In the genomic region with DNA sequence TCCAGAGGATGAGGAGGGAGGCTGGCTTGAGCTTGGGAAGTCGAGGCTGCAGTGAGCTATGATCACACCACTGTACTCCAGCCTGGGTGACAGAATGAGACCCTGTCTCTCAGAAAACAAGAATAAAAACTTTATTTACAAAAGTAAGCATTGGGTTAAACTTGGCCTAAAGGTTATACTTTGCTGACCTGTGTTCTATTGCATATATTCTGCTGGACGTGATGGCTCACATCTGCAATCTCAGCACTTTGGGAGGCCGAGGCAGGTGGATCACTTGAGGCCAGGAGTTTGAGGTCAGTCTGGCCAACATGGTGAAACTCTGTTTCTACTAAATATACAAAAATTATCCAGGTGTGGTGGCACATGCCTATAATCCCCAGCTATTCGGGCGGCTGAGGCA, we compare ENCODE assay signal across 17 cellular contexts. TPM values are rescaled to one million over a fixed set of nuclear protein-coding genes. Genes with fewer than 3 reads are reported as not detected.
DNase-seq lines count a peak whose midpoint lies in the region; ATAC-seq, FAIRE-seq and TF ChIP-seq lines count a peak whose summit lies in the region.
"Had no signal": no experiment of that assay in that cellular context is flagged by ENCODE, and none has a peak within 500 bp of the region (broad histone marks: within the 10 kb centered on the region; RNA-seq: fewer than 3 reads in every experiment).

No MANE protein-coding gene starts in this region.

- no peak for FAIRE-seq in HepG2 (lab: Jason Lieb, UNC)
- no peak for FAIRE-seq in D721Med (lab: Jason Lieb, UNC)

- no TSS peak for BruUV-seq in HepG2 (replicated peaks; lab: Mats Ljungman, UMichigan)

- in situ Hi-C loops in HepG2 (cut with HindIII; ENCODE audit: extremely low pct_ligation_motif_present, low pct_unique_long_range_greater_than_20kb) = loop anchor here (5.0 to 10.0 kb wide), 2 partner anchors 195 to 237 kb away; no protein-coding TSS in a partner anchor

- TF ChIP-seq CTCF in HepG2 (CRISPR knock-in tag; IDR thresholded peaks at IDR 0.05) (no peak), right lobe of liver (IDR thresholded peaks at IDR 0.05) (no peak), D721Med (IDR thresholded peaks at IDR 0.05; ENCODE audit: insufficient read depth, missing control alignments) (no peak), esophagus muscularis mucosa (IDR thresholded peaks at IDR 0.05) (no peak)

- no peak overlapping the region for H3K4me2 ChIP-seq in HepG2 (ENCODE audit: low read depth, low read length)
- H3K4me2 ChIP-seq: GM23338 had no signal

- H3K79me2 ChIP-seq in HepG2 (ENCODE audit: insufficient read depth, low read length) = no peaks in the 10 kb centered on the region

- H4K20me1 ChIP-seq in HepG2 (ENCODE audit: insufficient read depth, low read length) = no peaks in the 10 kb centered on the region

- H3K27ac ChIP-seq in HepG2 (ENCODE audit: extremely low read length, insufficient read depth, low read length) = no peak overlapping the region
- H3K27ac ChIP-seq in right lobe of liver = no peak overlapping the region
- H3K27ac ChIP-seq in esophagus muscularis mucosa (replicated peaks in 1 of 4) = no peak overlapping the region

- H3K4me3 Mint-ChIP-seq in T-cell = no peak overlapping the region
- H3K4me3 Mint-ChIP-seq in naive thymus-derived CD8-positive, alpha-beta T cell = peak overlapping the region in 1 of 10 donors; percentile 29
- H3K4me3 Mint-ChIP-seq: CD14-positive monocyte, GM23338 had no signal

- H3K9me3 ChIP-seq in HepG2 (ENCODE audit: low read length) = no peaks in the 10 kb centered on the region
- H3K9me3 ChIP-seq in right lobe of liver = no peaks in the 10 kb centered on the region
- no peaks in the 10 kb centered on the region for H3K9me3 ChIP-seq in esophagus muscularis mucosa
- H3K9me3 ChIP-seq: Caco-2 had no signal

- H3K27me3 ChIP-seq in HepG2 (ENCODE audit: control insufficient read depth in 1 of 2, insufficient read depth in 2 of 2, low read length in 2 of 2) (peaks cover 0 to 4% of the 10 kb centered on the region in 2 experiments; a peak in 2 of 5 replicates), right lobe of liver (no peaks in the 10 kb centered on the region), esophagus muscularis mucosa (peaks cover 0 to 4% (median 0%) of the 10 kb centered on the region in 4 donors)

- WGBS in HepG2 (ENCODE audit: low lambda C conversion rate) = 52% methylated on average over 5 of the region's 5 CpGs
- 63% methylated on average over 4 of the region's 5 CpGs for WGBS in right lobe of liver (ENCODE audit: insufficient coverage, low coverage, low lambda C conversion rate, missing lambda C conversion rate)
- 91% methylated on average over 5 of the region's 5 CpGs for WGBS in esophagus muscularis mucosa

- TF ChIP-seq EP300 in HepG2 (IDR thresholded peaks at IDR 0.05; ENCODE audit: low read depth in 2 of 2, low read length in 2 of 2) (no peak), HepG2 (CRISPR knock-in tag; IDR thresholded peaks at IDR 0.05; ENCODE audit: borderline replicate concordance) (no peak), esophagus muscularis mucosa (IDR thresholded peaks at IDR 0.05) (no peak)

- ATAC-seq in HepG2 (no peak), right lobe of liver (no peak), T-cell (replicated peaks in 1 of 4) (no peak)
- no peak for ATAC-seq in naive thymus-derived CD8-positive, alpha-beta T cell
- ATAC-seq: SK-N-SH treated with all-trans-retinoic acid at 6 μM for 48 hours had no signal

- no peak for TF ChIP-seq POLR2A in HepG2 (IDR thresholded peaks at IDR 0.05; ENCODE audit: insufficient read depth in 1 of 2, low read depth in 2 of 2, low read length in 2 of 2)
- no peak for TF ChIP-seq POLR2A in right lobe of liver (IDR thresholded peaks at IDR 0.05)
- TF ChIP-seq POLR2A in esophagus muscularis mucosa (IDR thresholded peaks at IDR 0.05; ENCODE audit: low read depth) = no peak

- H3K9ac ChIP-seq in HepG2 (ENCODE audit: insufficient read depth, low read depth, low read length) = no peak overlapping the region

- no peak for TF ChIP-seq RAD21 in HepG2 (CRISPR knock-in tag; IDR thresholded peaks at IDR 0.05)

- intact Hi-C loops in HepG2 (cut with micrococcal nuclease; ENCODE audit: unreplicated experiment) (loop anchor here (5.0 kb wide), 1 partner anchor 145 kb away; no protein-coding TSS in a partner anchor), right lobe of liver (cut with DNase I) (loop anchor here (5.0 to 10.0 kb wide), 2 partner anchors 237 to 240 kb away; no protein-coding TSS in a partner anchor), esophagus muscularis mucosa (cut with DNase I) (no loop called here)

- no peaks in the 10 kb centered on the region for H3K36me3 ChIP-seq in HepG2 (replicated peaks in 1 of 2; ENCODE audit: control insufficient read depth in 1 of 2, insufficient read depth in 2 of 2, low read length in 2 of 2)
- H3K36me3 ChIP-seq in right lobe of liver = no peaks in the 10 kb centered on the region
- H3K36me3 ChIP-seq in esophagus muscularis mucosa = no peaks in the 10 kb centered on the region

- H3K27ac Mint-ChIP-seq in T-cell = peak overlapping the region; percentile 11 to 59
- peak overlapping the region in 8 of 10 donors; percentile 14 to 97 (median 66) for H3K27ac Mint-ChIP-seq in naive thymus-derived CD8-positive, alpha-beta T cell
- H3K27ac Mint-ChIP-seq: GM23338 had no signal

- DNase-seq in HepG2 (ENCODE audit: low spot score) (no peak), right lobe of liver (no peak), T-cell (no peak), D721Med (ENCODE audit: insufficient read length, low spot score) (no peak), esophagus muscularis mucosa (ENCODE audit: extremely low spot score) (no peak), SKM-1 (lab: John Stamatoyannopoulos, UW; ENCODE audit: unreplicated experiment) (no peak), islet precursor cell (no peak)
- no peak for DNase-seq in naive thymus-derived CD8-positive, alpha-beta T cell
- DNase-seq: NCI-H1092, NCI-H146, NCI-H2081 treated with DMSO at 0.1 percent for 48 hours, NCI-H510A treated with DMSO at 0.1 percent for 48 hours, SHP77 treated with DMSO at 0.1 percent for 48 hours had no signal

- H3K36me3 Mint-ChIP-seq in T-cell = peaks cover 2% of the 10 kb centered on the region
- no peaks in the 10 kb centered on the region for H3K36me3 Mint-ChIP-seq in naive thymus-derived CD8-positive, alpha-beta T cell
- H3K36me3 Mint-ChIP-seq: CD14-positive monocyte had no signal

- H2AFZ ChIP-seq in HepG2 (ENCODE audit: low read length) = no peak overlapping the region
- H2AFZ ChIP-seq: GM23338 had no signal

- H3K4me3 ChIP-seq in HepG2 (replicated peaks in 1 of 3; ENCODE audit: insufficient read depth in 1 of 3, low read depth in 2 of 3, low read length in 3 of 3) (no peak overlapping the region), right lobe of liver (no peak overlapping the region), esophagus muscularis mucosa (no peak overlapping the region)
- H3K4me3 ChIP-seq: GM23338 had no signal

- H3K4me1 ChIP-seq in HepG2 (ENCODE audit: insufficient read depth, low read length) (peaks cover 42% of the 10 kb centered on the region), right lobe of liver (peaks cover 0 to 3% (median under 1%) of the 10 kb centered on the region in 4 donors), esophagus muscularis mucosa (peaks cover 0 to 7% (median 1%) of the 10 kb centered on the region in 4 donors)
- H3K4me1 ChIP-seq: Caco-2 had no signal

- H3K27me3 Mint-ChIP-seq in T-cell = no peaks in the 10 kb centered on the region
- H3K27me3 Mint-ChIP-seq in naive thymus-derived CD8-positive, alpha-beta T cell = no peaks in the 10 kb centered on the region

- H3K9me3 Mint-ChIP-seq in T-cell = no peaks in the 10 kb centered on the region
- H3K9me3 Mint-ChIP-seq in naive thymus-derived CD8-positive, alpha-beta T cell = no peaks in the 10 kb centered on the region
- H3K9me3 Mint-ChIP-seq: GM23338 had no signal

- POLR2A ChIA-PET in HepG2 (lab: Yijun Ruan, JAX) (no interaction called here), T-cell (lab: Charles Lee) (interaction anchor here (0.5 to 0.6 kb wide), 2 partner anchors 185 to 243 kb away, joined by 3 to 8 read pairs; no protein-coding TSS in a partner anchor)
- POLR2A ChIA-PET in naive thymus-derived CD8-positive, alpha-beta T cell (lab: Charles Lee) = interaction anchor here (1.1 to 4.7 kb wide), 5 partner anchors 7 to 15 kb away, joined by 3 to 48 read pairs (median 10); partner anchors contain the start of gene ARHGEF18

- CTCF ChIA-PET in HepG2 (lab: Yijun Ruan, JAX; ENCODE audit: low intra/inter-chr PET ratio, low total read pairs) (interaction anchor here (1.5 to 4.1 kb wide), 3 partner anchors 193 to 240 kb away, joined by 4 to 32 read pairs (median 19); no protein-coding TSS in a partner anchor), T-cell (lab: Charles Lee) (interaction anchor here in 1 of 2 donors (2.0 kb wide), 1 partner anchor 13 kb away, joined by 13 read pairs; no protein-coding TSS in a partner anchor)

- peaks cover 49 to 70% (median 70%) of the 10 kb centered on the region in 3 donors for H3K4me1 Mint-ChIP-seq in T-cell
- H3K4me1 Mint-ChIP-seq in naive thymus-derived CD8-positive, alpha-beta T cell = peaks cover 36 to 86% (median 65%) of the 10 kb centered on the region in 4 donors

RNA-seq across cellular contexts. Expression of gene ARHGEF18, which starts 6.6 kb away (rescaled TPM):
- 14.5 and 17.5 TPM in 2 replicates for total RNA-seq in HepG2 (2016; rRNA removed; fragmentation: Illumina TruSeq; extraction: Trizol)
- total RNA-seq in HepG2 (2016; cell fraction: cytosol; rRNA removed; fragmentation: Illumina TruSeq; extraction: Trizol; ENCODE audit: low read depth) = 1.7 and 1.8 TPM in 2 replicates
- 13.1 and 19.3 TPM in 2 replicates for total RNA-seq in HepG2 (2016; cell fraction: insoluble cytoplasmic fraction; rRNA removed; fragmentation: Illumina TruSeq; extraction: Trizol)
- 4.9 and 5.2 TPM in 2 replicates for total RNA-seq in HepG2 (2016; cell fraction: membrane; rRNA removed; fragmentation: Illumina TruSeq; extraction: Trizol)
- total RNA-seq in HepG2 (2016; cell fraction: nucleus; rRNA removed; fragmentation: Illumina TruSeq; extraction: Trizol) = 11.5 and 13.9 TPM in 2 replicates
- 4.2 and 7.2 TPM in 2 replicates for polyA plus RNA-seq in HepG2 (2011; rRNA removed)
- 5.5 and 6.5 TPM in 2 replicates for polyA plus RNA-seq in HepG2 (2011; cell fraction: cytosol; rRNA removed)
- polyA plus RNA-seq in HepG2 (2011; cell fraction: nucleus; rRNA removed) = 13.2 and 16.3 TPM in 2 replicates
- polyA plus RNA-seq in HepG2 (2012) = 10.7 and 11.4 TPM in 2 replicates
- polyA plus RNA-seq in HepG2 (2016; cell fraction: cytosol; fragmentation: Illumina TruSeq; extraction: Trizol; ENCODE audit: low read depth) = 0.86 and 0.89 TPM in 2 replicates
- 8.2 and 11.6 TPM in 2 replicates for polyA plus RNA-seq in HepG2 (2016; cell fraction: insoluble cytoplasmic fraction; fragmentation: Illumina TruSeq; extraction: Trizol; ENCODE audit: low read depth)
- 2.0 and 2.3 TPM in 2 replicates for polyA plus RNA-seq in HepG2 (2016; cell fraction: membrane; fragmentation: Illumina TruSeq; extraction: Trizol; ENCODE audit: low read depth)
- 13.8 and 16.4 TPM in 2 replicates for polyA plus RNA-seq in HepG2 (2016; cell fraction: nucleus; fragmentation: Illumina TruSeq; extraction: Trizol; ENCODE audit: insufficient read depth, low read depth)
- 7.5 and 13.6 TPM in 2 replicates for polyA minus RNA-seq in HepG2 (2011; rRNA and poly(A)+ RNA removed; ENCODE audit: low replicate concordance)
- polyA minus RNA-seq in HepG2 (2011; cell fraction: cytosol; rRNA and poly(A)+ RNA removed) = 6.7 and 11.8 TPM in 2 replicates
- 10.2 and 11.5 TPM in 2 replicates for polyA minus RNA-seq in HepG2 (2011; cell fraction: nucleus; rRNA and poly(A)+ RNA removed)
- 10 to 100 TPM; 15.1 to 19.2 (median 17.7) TPM for total RNA-seq in right lobe of liver
- total RNA-seq in T-cell = 100 to 1,000 TPM; 111 to 145 (median 126) TPM
- 100 to 1,000 TPM; 118 to 140 TPM for total RNA-seq in naive thymus-derived CD8-positive, alpha-beta T cell
- 10 to 100 TPM in 1 of 3 donors, 1 to 10 TPM in 2; 3.2 to 10.6 (median 5.6) TPM for polyA plus RNA-seq in naive thymus-derived CD8-positive, alpha-beta T cell
- 10 to 100 TPM; 25.0 to 40.3 (median 29.4) TPM for total RNA-seq in esophagus muscularis mucosa

RNA-seq across cellular contexts. Expression of gene INSR, which starts 47.9 kb away (rescaled TPM):
- total RNA-seq in HepG2 (2016; rRNA removed; fragmentation: Illumina TruSeq; extraction: Trizol) (13.6 and 24.2 TPM in 2 replicates), right lobe of liver (100 to 1,000 TPM in 4 of 6 experiments, 10 to 100 TPM in 2; 82.7 to 121 (median 106) TPM), T-cell (1 to 10 TPM; 2.4 to 3.8 (median 2.6) TPM), esophagus muscularis mucosa (100 to 1,000 TPM in 2 of 4 donors, 10 to 100 TPM in 2; 72.3 to 143 (median 92.5) TPM)
- total RNA-seq in HepG2 (2016; cell fraction: cytosol; rRNA removed; fragmentation: Illumina TruSeq; extraction: Trizol; ENCODE audit: low read depth) = 3.7 and 4.3 TPM in 2 replicates
- total RNA-seq in HepG2 (2016; cell fraction: insoluble cytoplasmic fraction; rRNA removed; fragmentation: Illumina TruSeq; extraction: Trizol) = 10.6 and 24.2 TPM in 2 replicates
- total RNA-seq in HepG2 (2016; cell fraction: membrane; rRNA removed; fragmentation: Illumina TruSeq; extraction: Trizol) = 5.3 and 5.7 TPM in 2 replicates
- total RNA-seq in HepG2 (2016; cell fraction: nucleus; rRNA removed; fragmentation: Illumina TruSeq; extraction: Trizol) = 32.3 TPM in 2 replicates
- polyA plus RNA-seq in HepG2 (2011; rRNA removed) = 25.7 and 29.8 TPM in 2 replicates
- 12.7 and 15.7 TPM in 2 replicates for polyA plus RNA-seq in HepG2 (2011; cell fraction: cytosol; rRNA removed)
- 46.8 and 48.9 TPM in 2 replicates for polyA plus RNA-seq in HepG2 (2011; cell fraction: nucleus; rRNA removed)
- polyA plus RNA-seq in HepG2 (2012) = 33.3 and 35.1 TPM in 2 replicates
- polyA plus RNA-seq in HepG2 (2016; cell fraction: cytosol; fragmentation: Illumina TruSeq; extraction: Trizol; ENCODE audit: low read depth) = 0.49 and 0.50 TPM in 2 replicates
- polyA plus RNA-seq in HepG2 (2016; cell fraction: insoluble cytoplasmic fraction; fragmentation: Illumina TruSeq; extraction: Trizol; ENCODE audit: low read depth) = 5.1 and 6.7 TPM in 2 replicates
- polyA plus RNA-seq in HepG2 (2016; cell fraction: membrane; fragmentation: Illumina TruSeq; extraction: Trizol; ENCODE audit: low read depth) = 1.0 and 1.2 TPM in 2 replicates
- 27.7 and 30.4 TPM in 2 replicates for polyA plus RNA-seq in HepG2 (2016; cell fraction: nucleus; fragmentation: Illumina TruSeq; extraction: Trizol; ENCODE audit: insufficient read depth, low read depth)
- 33.9 and 244 TPM in 2 replicates for polyA minus RNA-seq in HepG2 (2011; rRNA and poly(A)+ RNA removed; ENCODE audit: low replicate concordance)
- polyA minus RNA-seq in HepG2 (2011; cell fraction: cytosol; rRNA and poly(A)+ RNA removed) = 55.0 and 72.8 TPM in 2 replicates
- polyA minus RNA-seq in HepG2 (2011; cell fraction: nucleus; rRNA and poly(A)+ RNA removed) = 105 and 154 TPM in 2 replicates
- total RNA-seq in naive thymus-derived CD8-positive, alpha-beta T cell = 1 to 10 TPM in 1 of 2 experiments, under 1 TPM in 1; 0.60 to 1.4 TPM
- polyA plus RNA-seq in naive thymus-derived CD8-positive, alpha-beta T cell = under 1 TPM in 2 of 3 donors, not detected in 1; 0.14 to 0.30 TPM
